Comparison of ENCODE assay signal across 12 cellular contexts in the genomic region with DNA sequence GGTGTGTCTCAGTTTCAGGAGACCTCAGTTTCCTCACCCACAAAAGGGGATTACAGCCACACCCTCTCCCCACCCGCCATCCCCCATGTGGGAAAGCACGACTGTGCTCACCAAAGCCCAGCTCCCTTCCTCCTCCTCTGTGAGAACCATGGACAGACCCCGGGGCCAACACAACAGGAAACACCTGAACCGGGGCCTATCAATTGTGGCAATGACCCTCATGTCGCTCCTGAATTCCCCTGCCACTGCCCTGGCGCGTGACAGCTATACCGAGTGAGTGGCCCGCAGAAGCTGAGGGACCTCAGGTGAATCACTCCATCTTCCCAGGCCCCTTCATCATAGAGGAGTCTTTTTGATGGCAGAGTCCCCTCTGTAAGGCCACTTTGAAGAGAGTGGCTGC.
"Had no signal": no experiment of that assay in that cellular context is flagged by ENCODE, and none has a peak within 500 bp of the region (broad histone marks: within the 10 kb centered on the region; RNA-seq: fewer than 3 reads in every experiment).

No MANE protein-coding gene starts in this region.

- ATAC-seq: activated CD4-positive, CD25-positive, alpha-beta regulatory T cell treated with anti-CD3 and anti-CD28 coated beads, Interleukin-2, amount 50 U/mL, for 24 hours; heart left ventricle had no signal

- H3K27ac ChIP-seq: SJSA1 had no signal

- H3K9me3 ChIP-seq: adrenal gland, heart left ventricle, SJSA1 had no signal

- H3K27ac Mint-ChIP-seq: activated T-helper 2 cell treated with anti-CD3 and anti-CD28 coated beads, Interferon-gamma antibody, Interleukin-2, Interleukin-4, amounts not matched to agents 10 μg/mL and 5 μg/mL and 100 μg/mL, durations not matched to agents 14 hours and 24 hours and 36 hours; stimulated activated naive CD8-positive, alpha-beta T cell treated with anti-CD3 and anti-CD28 coated beads, Interleukin-15, Interleukin-2, amounts not matched to agents 100 ng/mL and 50 ng/mL, for 24 hours had no signal

- H3K4me3 ChIP-seq: adrenal gland, heart left ventricle, SJSA1 had no signal

- H3K27me3 Mint-ChIP-seq: naive B cell; stimulated activated naive CD8-positive, alpha-beta T cell treated with anti-CD3 and anti-CD28 coated beads, Interleukin-15, Interleukin-2, amounts not matched to agents 100 ng/mL and 50 ng/mL, for 24 hours had no signal

- H3K4me3 Mint-ChIP-seq: naive B cell; stimulated activated naive CD8-positive, alpha-beta T cell treated with anti-CD3 and anti-CD28 coated beads, Interleukin-15, Interleukin-2, amounts not matched to agents 100 ng/mL and 50 ng/mL, for 24 hours had no signal

- H3K9me3 Mint-ChIP-seq: activated T-helper 2 cell treated with anti-CD3 and anti-CD28 coated beads, Interferon-gamma antibody, Interleukin-2, Interleukin-4, amounts not matched to agents 10 μg/mL and 5 μg/mL and 100 μg/mL, durations not matched to agents 14 hours and 24 hours and 36 hours; naive B cell; stimulated activated naive CD8-positive, alpha-beta T cell treated with anti-CD3 and anti-CD28 coated beads, Interleukin-15, Interleukin-2, amounts not matched to agents 100 ng/mL and 50 ng/mL, for 24 hours had no signal

- H3K27me3 ChIP-seq: adrenal gland, heart left ventricle, SJSA1 had no signal

- DNase-seq: activated CD4-positive, alpha-beta T cell treated with anti-CD3 and anti-CD28 coated beads, Interleukin-2, amount 50 U/mL, for 4 hours; activated naive CD4-positive, alpha-beta T cell treated with anti-CD3 and anti-CD28 coated beads, Interleukin-2, amount 50 U/mL, for 16 hours; adrenal gland; foreskin melanocyte; heart left ventricle; naive B cell; stimulated activated CD4-positive, alpha-beta T cell treated with anti-CD3 and anti-CD28 coated beads, Interleukin-15, amount 100 ng/mL, for 24 hours; stimulated activated CD4-positive, alpha-beta T cell treated with anti-CD3 and anti-CD28 coated beads, Interleukin-4, amount 100 ng/mL, for 1 hour had no signal
